ENCODE assay signal across 32 cellular contexts in genomic region chr11:110075822-110076208, GRCh38. TPM values are rescaled to one million over a fixed set of nuclear protein-coding genes. Genes with fewer than 3 reads are reported as not detected.
DNase-seq lines count a peak whose midpoint lies in the region; ATAC-seq, FAIRE-seq and TF ChIP-seq lines count a peak whose summit lies in the region.
"Had no signal": no experiment of that assay in that cellular context is flagged by ENCODE, and none has a peak within 500 bp of the region (broad histone marks: within the 10 kb centered on the region; RNA-seq: fewer than 3 reads in every experiment).

No MANE protein-coding gene starts in this region.

- DNase-seq in GM12892 (ENCODE audit: insufficient read length) (no peak), RWPE2 (ENCODE audit: low spot score) (no peak), hepatocyte (ENCODE audit: low spot score) (no peak), smooth muscle cell (lab: John Stamatoyannopoulos, UW; ENCODE audit: unreplicated experiment) (no peak), glutamatergic neuron (no peak), activated T-cell treated with anti-CD3 and anti-CD28 coated beads for 4 hours (no peak)
- no peak for DNase-seq in stimulated activated CD4-positive, alpha-beta T cell treated with anti-CD3 and anti-CD28 coated beads, Interleukin-12 subunit alpha, Interleukin-12 subunit beta, amount 100 ng/mL, for 4 hours
- DNase-seq: activated CD4-positive, alpha-beta T cell treated with anti-CD3 and anti-CD28 coated beads for 48 hours; amygdala; brain microvascular endothelial cell; cerebellar nuclear complex; DMS53; foreskin melanocyte; GDM1; NCI-H1436 treated with DMSO at 0.1 percent for 48 hours; NCI-H2081 treated with DMSO at 0.1 percent for 48 hours; NCI-H226; posterior cingulate gyrus; SIG-M5; stimulated activated CD4-positive, alpha-beta T cell treated with anti-CD3 and anti-CD28 coated beads, Interleukin-1b, Interleukin-23, amount 100 ng/mL, for 48 hours; stimulated activated naive CD4-positive, alpha-beta T cell treated with Interleukin-2 at 50 U/mL for 16 hours; SW 1271 had no signal

- H3K27me3 ChIP-seq in RWPE2 (ENCODE audit: insufficient read depth, poor library complexity, severe bottlenecking) (no peaks in the 10 kb centered on the region), hepatocyte (no peaks in the 10 kb centered on the region), smooth muscle cell (ENCODE audit: low read depth) (no peaks in the 10 kb centered on the region)
- H3K27me3 ChIP-seq: BE2C, brain microvascular endothelial cell, esophagus muscularis mucosa, right atrium auricular region, vagina had no signal

- no peak for TF ChIP-seq CTCF in RWPE2 (IDR thresholded peaks at IDR 0.05; ENCODE audit: poor library complexity, severe bottlenecking)
- no peak for TF ChIP-seq CTCF in hepatocyte (IDR thresholded peaks at IDR 0.05; ENCODE audit: poor library complexity)
- no peak for TF ChIP-seq CTCF in smooth muscle cell (IDR thresholded peaks at IDR 0.05; ENCODE audit: borderline replicate concordance, insufficient read depth, poor library complexity, severe bottlenecking)
- no peak for TF ChIP-seq CTCF in glutamatergic neuron (IDR thresholded peaks at IDR 0.05; ENCODE audit: partially characterized antibody, unreplicated experiment)

- H3K4me2 ChIP-seq in hepatocyte (peak overlapping the region; percentile 34), smooth muscle cell (peak overlapping the region; percentile 73)

- H3K36me3 ChIP-seq in RWPE2 (ENCODE audit: low read depth), result no peaks in the 10 kb centered on the region
- no peaks in the 10 kb centered on the region for H3K36me3 ChIP-seq in hepatocyte (replicated peaks; ENCODE audit: insufficient read depth, low read depth)
- H3K36me3 ChIP-seq in smooth muscle cell (ENCODE audit: low read depth), result no peaks in the 10 kb centered on the region
- H3K36me3 ChIP-seq: BE2C, brain microvascular endothelial cell, esophagus muscularis mucosa, right atrium auricular region, thoracic aorta, vagina had no signal

- no peaks in the 10 kb centered on the region for H3K9me2 ChIP-seq in hepatocyte (replicated peaks; ENCODE audit: insufficient read depth)

- no peaks in the 10 kb centered on the region for H3K27me3 Mint-ChIP-seq in glutamatergic neuron (ENCODE audit: unreplicated experiment)

- H3K4me1 ChIP-seq in RWPE2 (ENCODE audit: insufficient read depth, poor library complexity, severe bottlenecking), result peaks cover 40% of the 10 kb centered on the region
- peaks cover 22% of the 10 kb centered on the region for H3K4me1 ChIP-seq in hepatocyte (ENCODE audit: insufficient read depth)
- H3K4me1 ChIP-seq in smooth muscle cell (ENCODE audit: low read depth), result peaks cover 20% of the 10 kb centered on the region
- H3K4me1 ChIP-seq: right atrium auricular region had no signal

- H3K27ac ChIP-seq in RWPE2 (ENCODE audit: poor library complexity, severe bottlenecking) (peak overlapping the region; percentile 71), hepatocyte (peak overlapping the region; percentile 82), smooth muscle cell (ENCODE audit: low read depth) (peak overlapping the region; percentile 87)
- H3K27ac ChIP-seq: brain microvascular endothelial cell, esophagus muscularis mucosa, right atrium auricular region, thoracic aorta, vagina had no signal

- H3K79me2 ChIP-seq in hepatocyte (no peaks in the 10 kb centered on the region), smooth muscle cell (ENCODE audit: low read depth) (no peaks in the 10 kb centered on the region)

- H3K36me3 Mint-ChIP-seq in glutamatergic neuron (ENCODE audit: unreplicated experiment), result no peaks in the 10 kb centered on the region
- H3K36me3 Mint-ChIP-seq: activated naive CD4-positive, alpha-beta T cell treated with anti-CD3 and anti-CD28 coated beads, Interleukin-2, amount 50 U/mL, for 72 hours had no signal

- H2AFZ ChIP-seq in hepatocyte (no peak overlapping the region), smooth muscle cell (ENCODE audit: low read depth) (peak overlapping the region; percentile 85)

- no peak overlapping the region for H3K4me3 Mint-ChIP-seq in glutamatergic neuron (ENCODE audit: unreplicated experiment)
- H3K4me3 Mint-ChIP-seq: neural crest cell had no signal

- H3K9me3 ChIP-seq in RWPE2 (ENCODE audit: severe bottlenecking), result no peaks in the 10 kb centered on the region
- no peaks in the 10 kb centered on the region for H3K9me3 ChIP-seq in hepatocyte (ENCODE audit: low read depth)
- H3K9me3 ChIP-seq in smooth muscle cell (replicated peaks; ENCODE audit: low read depth), result no peaks in the 10 kb centered on the region
- H3K9me3 ChIP-seq: BE2C, vagina had no signal

- peaks cover 15% of the 10 kb centered on the region for H3F3A ChIP-seq in smooth muscle cell (ENCODE audit: low read depth)

- H3K4me3 ChIP-seq in RWPE2 (ENCODE audit: severe bottlenecking), result no peak overlapping the region
- no peak overlapping the region for H3K4me3 ChIP-seq in hepatocyte
- no peak overlapping the region for H3K4me3 ChIP-seq in smooth muscle cell
- H3K4me3 ChIP-seq: esophagus muscularis mucosa, lung, right atrium auricular region, thoracic aorta, vagina had no signal

- 57% methylated on average over 4 of the region's 4 CpGs for WGBS in hepatocyte (ENCODE audit: low lambda C conversion rate, missing lambda C conversion rate)
- 52% methylated on average over 4 of the region's 4 CpGs for WGBS in smooth muscle cell (ENCODE audit: low lambda C conversion rate)

- H3K4me1 Mint-ChIP-seq in glutamatergic neuron (ENCODE audit: low read depth, unreplicated experiment), result peaks cover 28% of the 10 kb centered on the region

- ATAC-seq in RWPE2 (ENCODE audit: low read depth), result no peak
- ATAC-seq in HG03354 (IDR thresholded peaks at IDR 0.05; ENCODE audit: poor library complexity, severe bottlenecking, unreplicated experiment), result no peak
- ATAC-seq: activated naive CD4-positive, alpha-beta T cell treated with anti-CD3 and anti-CD28 coated beads, Interleukin-2, amount 50 U/mL, for 72 hours had no signal

- H3K27ac Mint-ChIP-seq in glutamatergic neuron (ENCODE audit: unreplicated experiment), result no peak overlapping the region
- H3K27ac Mint-ChIP-seq: activated naive CD4-positive, alpha-beta T cell treated with anti-CD3 and anti-CD28 coated beads, Interleukin-2, amount 50 U/mL, for 72 hours had no signal

- TF ChIP-seq POLR2A in GM12892 (IDR thresholded peaks at IDR 0.05; ENCODE audit: low read depth, low read length), result no peak

- FAIRE-seq in GM12892 (lab: Jason Lieb, UNC), result peak; percentile 60
- FAIRE-seq: small intestine had no signal

- peaks cover 3% of the 10 kb centered on the region for H3K9me3 Mint-ChIP-seq in glutamatergic neuron (ENCODE audit: unreplicated experiment)
- H3K9me3 Mint-ChIP-seq: activated naive CD4-positive, alpha-beta T cell treated with anti-CD3 and anti-CD28 coated beads, Interleukin-2, amount 50 U/mL, for 72 hours; neural crest cell had no signal

- H3K9ac ChIP-seq in smooth muscle cell (ENCODE audit: low read depth), result no peak overlapping the region

- H4K20me1 ChIP-seq in hepatocyte (ENCODE audit: insufficient read depth, poor library complexity, severe bottlenecking), result no peaks in the 10 kb centered on the region
- no peaks in the 10 kb centered on the region for H4K20me1 ChIP-seq in smooth muscle cell (ENCODE audit: low read depth)

RNA-seq across cellular contexts. Expression of gene ZC3H12C, which starts 17.4 kb away (rescaled TPM):
- 15.0 TPM for polyA plus RNA-seq in GM12892 (2012; ENCODE audit: missing spikeins)
- total RNA-seq in hepatocyte (9.7 and 12.3 TPM in 2 replicates), smooth muscle cell (10.5 and 10.6 TPM in 2 replicates), glutamatergic neuron (ENCODE audit: unreplicated experiment) (60.6 TPM)
- polyA plus RNA-seq in hepatocyte (1.7 and 2.0 TPM in 2 replicates), smooth muscle cell (1.6 and 1.9 TPM in 2 replicates)
